In the genomic region with DNA sequence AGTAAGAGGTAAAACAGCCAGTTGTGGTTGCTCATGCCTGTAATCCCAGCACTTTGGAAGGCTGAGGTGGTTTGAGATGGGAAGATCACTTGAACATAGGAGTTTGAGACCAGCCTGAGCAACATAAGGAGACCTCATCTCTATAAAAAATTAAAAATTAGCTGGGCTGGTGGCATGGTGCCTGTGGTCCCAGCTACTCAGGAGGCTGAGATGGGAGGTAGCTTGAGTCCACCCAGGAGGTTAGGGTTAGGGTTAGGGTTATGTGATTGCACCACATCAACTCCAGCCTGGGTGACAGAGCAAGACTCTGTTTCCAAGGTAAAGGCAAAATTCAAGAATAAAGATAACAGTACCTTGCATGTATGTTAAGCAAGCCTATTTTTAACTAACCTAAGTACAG, we compare ENCODE assay signal across 13 cellular contexts. TPM values are rescaled to one million over a fixed set of nuclear protein-coding genes. Genes with fewer than 3 reads are reported as not detected.
DNase-seq lines count a peak whose midpoint lies in the region; ATAC-seq, FAIRE-seq and TF ChIP-seq lines count a peak whose summit lies in the region.
"Had no signal": no experiment of that assay in that cellular context is flagged by ENCODE, and none has a peak within 500 bp of the region (broad histone marks: within the 10 kb centered on the region; RNA-seq: fewer than 3 reads in every experiment).

No MANE protein-coding gene starts in this region.

- H3K27me3 ChIP-seq in DND-41 (ENCODE audit: insufficient read depth, low read length, poor library complexity) (no peaks in the 10 kb centered on the region), Loucy (ENCODE audit: insufficient read depth, low read length, poor library complexity, severe bottlenecking) (no peaks in the 10 kb centered on the region), neutrophil (no peaks in the 10 kb centered on the region)
- H3K27me3 ChIP-seq: cardiac muscle cell, MG63 had no signal

- H3K27ac Mint-ChIP-seq in activated naive CD8-positive, alpha-beta T cell treated with anti-CD3 and anti-CD28 coated beads, Interleukin-2, amount 10 ng/mL, durations not matched to agents 7 days and 5 days: peak overlapping the region; percentile 80
- H3K27ac Mint-ChIP-seq: GM23338, progenitor cell of endocrine pancreas had no signal

- peaks cover 57% of the 10 kb centered on the region for H3K4me1 ChIP-seq in DND-41 (ENCODE audit: insufficient read depth, low read length)
- H3K4me1 ChIP-seq in Loucy (ENCODE audit: insufficient read depth, low read length, poor library complexity, severe bottlenecking): peaks cover 66% of the 10 kb centered on the region
- peaks cover 62 to 75% of the 10 kb centered on the region in 2 experiments for H3K4me1 ChIP-seq in neutrophil (ENCODE audit: control insufficient read depth in 1 of 2, insufficient read depth in 1 of 2, low read depth in 1 of 2, low read length in 1 of 2)

- H4K20me1 ChIP-seq in DND-41 (ENCODE audit: insufficient read depth, low read length) (no peaks in the 10 kb centered on the region), Loucy (ENCODE audit: insufficient read depth, low read length, poor library complexity, severe bottlenecking) (peaks cover 18% of the 10 kb centered on the region)

- no peak overlapping the region for H2AFZ ChIP-seq in DND-41 (ENCODE audit: low read depth, low read length)
- H2AFZ ChIP-seq in Loucy (ENCODE audit: low read length): no peak overlapping the region
- H2AFZ ChIP-seq: GM23338 had no signal

- H3K4me3 Mint-ChIP-seq in activated naive CD8-positive, alpha-beta T cell treated with anti-CD3 and anti-CD28 coated beads, Interleukin-2, amount 10 ng/mL, durations not matched to agents 7 days and 5 days: peak overlapping the region; percentile 96
- H3K4me3 Mint-ChIP-seq: GM23338 had no signal

- peaks cover 79% of the 10 kb centered on the region for H3K79me2 ChIP-seq in DND-41 (ENCODE audit: insufficient read depth, low read length)
- peaks cover 69% of the 10 kb centered on the region for H3K79me2 ChIP-seq in Loucy (ENCODE audit: insufficient read depth, low read length)

- peak overlapping the region; percentile 95 for H3K27ac ChIP-seq in DND-41 (ENCODE audit: low read length)
- H3K27ac ChIP-seq in neutrophil: peak overlapping the region; percentile 89
- H3K27ac ChIP-seq: cardiac muscle cell had no signal

- H3K9ac ChIP-seq in DND-41 (ENCODE audit: low read depth, low read length): peak overlapping the region; percentile 73
- H3K9ac ChIP-seq in Loucy (ENCODE audit: low read depth, low read length, poor library complexity, severe bottlenecking): peak overlapping the region; percentile 88

- DNase-seq in DND-41 (no peak), HTR-8/SVneo (ENCODE audit: insufficient read length, low spot score) (no peak), occipital lobe (lab: John Stamatoyannopoulos, UW) (no peak)
- no peak for DNase-seq in activated naive CD8-positive, alpha-beta T cell treated with anti-CD3 and anti-CD28 coated beads, Interleukin-2, amount 10 ng/mL, durations not matched to agents 7 days and 5 days
- DNase-seq: MG63; NCI-H510A; stimulated activated CD4-positive, alpha-beta T cell treated with anti-CD3 and anti-CD28 coated beads, Interleukin-2, amount 100 ng/mL, for 24 hours had no signal

- H3K9me3 ChIP-seq in DND-41 (ENCODE audit: insufficient read depth, low read length, severe bottlenecking) (no peaks in the 10 kb centered on the region), Loucy (ENCODE audit: insufficient read depth, low read depth, low read length) (no peaks in the 10 kb centered on the region), neutrophil (no peaks in the 10 kb centered on the region)
- H3K9me3 ChIP-seq: MG63 had no signal

- H3K4me3 ChIP-seq in DND-41 (ENCODE audit: low read depth in 1 of 2, low read length in 2 of 2) (peak overlapping the region; percentile 40 to 68), Loucy (ENCODE audit: low read length, poor library complexity, severe bottlenecking) (peak overlapping the region; percentile 90), neutrophil (ENCODE audit: low read depth in 1 of 2, low read length in 1 of 2) (peak overlapping the region; percentile 63 to 87)
- H3K4me3 ChIP-seq: cardiac muscle cell, GM23338, MG63 had no signal

- peaks cover 48% of the 10 kb centered on the region for H3K36me3 Mint-ChIP-seq in activated naive CD8-positive, alpha-beta T cell treated with anti-CD3 and anti-CD28 coated beads, Interleukin-2, amount 10 ng/mL, durations not matched to agents 7 days and 5 days

- no peak for FAIRE-seq in HTR-8/SVneo (lab: Jason Lieb, UNC)

- H3K9me3 Mint-ChIP-seq in activated naive CD8-positive, alpha-beta T cell treated with anti-CD3 and anti-CD28 coated beads, Interleukin-2, amount 10 ng/mL, durations not matched to agents 7 days and 5 days: no peaks in the 10 kb centered on the region

- ATAC-seq in DND-41 (ENCODE audit: insufficient read depth, low read depth): peak; percentile 51
- ATAC-seq in activated naive CD8-positive, alpha-beta T cell treated with anti-CD3 and anti-CD28 coated beads, Interleukin-2, amount 10 ng/mL, durations not matched to agents 7 days and 5 days (ENCODE audit: low read depth): peak; percentile 21
- no peak for ATAC-seq in GM18873 (IDR thresholded peaks at IDR 0.05; ENCODE audit: low FRiP score, unreplicated experiment)
- ATAC-seq: GM23338 had no signal

- peaks cover 43% of the 10 kb centered on the region for H3K4me1 Mint-ChIP-seq in activated naive CD8-positive, alpha-beta T cell treated with anti-CD3 and anti-CD28 coated beads, Interleukin-2, amount 10 ng/mL, durations not matched to agents 7 days and 5 days
- H3K4me1 Mint-ChIP-seq: GM23338 had no signal

- 0 out of 2 replicates have a peak, but pooled peaks cover 6% of the 10 kb centered on the region for H3F3A ChIP-seq in Loucy (ENCODE audit: low read depth)

- no peaks in the 10 kb centered on the region for H3K9me2 ChIP-seq in Loucy (replicated peaks; ENCODE audit: low read depth, low read length)

- TF ChIP-seq CTCF in DND-41 (IDR thresholded peaks at IDR 0.05; ENCODE audit: borderline replicate concordance, extremely low read depth, low read length, poor library complexity, severe bottlenecking) (no peak), Loucy (conservative IDR thresholded peaks at IDR 0.05; ENCODE audit: low read length) (no peak), neutrophil (IDR thresholded peaks at IDR 0.05) (no peak)

- peaks cover 2% of the 10 kb centered on the region; the same call in 1 of the 2 replicates for H3K36me3 ChIP-seq in DND-41 (ENCODE audit: insufficient read depth, low read length)
- H3K36me3 ChIP-seq in Loucy (ENCODE audit: insufficient read depth, low read length): no peaks in the 10 kb centered on the region
- no peaks in the 10 kb centered on the region for H3K36me3 ChIP-seq in neutrophil
- H3K36me3 ChIP-seq: cardiac muscle cell, MG63 had no signal

- H3K4me2 ChIP-seq in DND-41 (ENCODE audit: insufficient read depth, low read length) (peak overlapping the region; percentile 76), Loucy (ENCODE audit: low read depth, low read length, poor library complexity, severe bottlenecking) (peak overlapping the region; percentile 84)
- H3K4me2 ChIP-seq: GM23338 had no signal

- H3K27me3 Mint-ChIP-seq in activated naive CD8-positive, alpha-beta T cell treated with anti-CD3 and anti-CD28 coated beads, Interleukin-2, amount 10 ng/mL, durations not matched to agents 7 days and 5 days: no peaks in the 10 kb centered on the region
- H3K27me3 Mint-ChIP-seq: progenitor cell of endocrine pancreas had no signal

- POLR2A ChIA-PET in activated naive CD8-positive, alpha-beta T cell treated with anti-CD3 and anti-CD28 coated beads, Interleukin-2, amount 10 ng/mL, durations not matched to agents 7 days and 5 days (lab: Charles Lee): interaction anchor here (1.0 to 2.3 kb wide), 4 partner anchors 9 to 193 kb away, joined by 5 to 8 read pairs (median 5); no protein-coding TSS in a partner anchor

RNA-seq across cellular contexts. Expression of a gene that starts 3.5 kb away (rescaled TPM):
- 100 to 1,000 TPM; 121 to 125 TPM for total RNA-seq in activated naive CD8-positive, alpha-beta T cell treated with anti-CD3 and anti-CD28 coated beads, Interleukin-2, amount 10 ng/mL, durations not matched to agents 7 days and 5 days
- total RNA-seq in occipital lobe: 5.8 TPM
- total RNA-seq: progenitor cell of endocrine pancreas had no signal

Comparison
In these comparisons a context has a peak if more than half of its experiments do, and no peak if none do; other contexts are left out.
1. RNA of a gene that starts 3.5 kb away (total RNA-seq): 121 to 125 TPM in activated naive CD8-positive, alpha-beta T cell treated with anti-CD3 and anti-CD28 coated beads, Interleukin-2, amount 10 ng/mL, durations not matched to agents 7 days and 5 days; 5.8 TPM in occipital lobe (single experiment); every median in the first group is over 10 times any median in the second.
2. Peak in every context shown above with its lines, with median percentiles within 50 percentile points of each other: H3K4me3 ChIP-seq.